ENCODE assay signal across 9 cellular contexts in the genomic region with DNA sequence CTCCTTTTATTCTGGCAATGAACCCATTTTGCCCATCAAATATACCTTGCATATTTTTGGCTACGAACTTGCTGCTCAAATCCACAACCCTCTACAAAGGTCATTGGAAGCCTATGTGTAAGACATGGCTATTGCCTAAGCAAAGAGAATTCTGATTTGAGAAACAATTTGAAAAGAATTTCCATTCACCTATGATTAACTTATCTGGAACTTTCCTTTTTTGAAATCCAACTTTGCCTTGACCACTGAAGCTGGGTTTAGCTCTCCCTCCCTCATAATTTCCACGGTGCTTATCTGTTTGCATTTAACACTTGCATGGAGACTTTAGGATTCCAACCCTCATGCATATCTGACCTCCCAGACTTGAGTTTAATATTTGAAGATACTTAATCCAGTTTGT.
"Had no signal": no experiment of that assay in that cellular context is flagged by ENCODE, and none has a peak within 500 bp of the region (broad histone marks: within the 10 kb centered on the region; RNA-seq: fewer than 3 reads in every experiment).

No MANE protein-coding gene starts in this region.

- H3K9me3 Mint-ChIP-seq: H9 had no signal

- H3K4me3 ChIP-seq: GM23248, GM23338, HAP-1 had no signal

- H3K9me3 ChIP-seq: HAP-1 had no signal

- ATAC-seq: GM23338, HCT116 had no signal

- H3K27ac ChIP-seq: GM23248 had no signal

- H3K36me3 ChIP-seq: HAP-1 had no signal

- H3K4me3 Mint-ChIP-seq: GM23338, H9, HFFc6 had no signal

- H3K4me2 ChIP-seq: GM23338 had no signal

- H3K9ac ChIP-seq: GM23248 had no signal

- H2AFZ ChIP-seq: GM23248, GM23338 had no signal

- DNase-seq: GM23248, GOT3, H7, H9, HCEC 1CT, HFFc6 had no signal

- H3K4me1 ChIP-seq: HAP-1 had no signal

- H3K27ac Mint-ChIP-seq: GM23338, H9, HFFc6 had no signal
